ENCODE assay signal across 1 cellular context in genomic region chr11:67463680-67464410, GRCh38.
A peak's percentile ranks its signal among the peaks of the same experiment; 100 is the strongest.
TF ChIP-seq lines count a peak whose summit lies in the region.

No MANE protein-coding gene starts in this region.

TF ChIP-seq in HEK293, 187 proteins besides CTCF, POLR2A, EP300 and RAD21 (continued from another document):
- TF ChIP-seq HIC1 (tag by site-specific recombination; IDR thresholded peaks at IDR 0.05) (peak; percentile 31; the same call in 1 of the 2 replicates), ZNF391 (tag by site-specific recombination; IDR thresholded peaks at IDR 0.05; ENCODE audit: borderline replicate concordance, low read depth) (no peak), GLIS2 (tag by site-specific recombination; IDR thresholded peaks at IDR 0.05) (0 out of 2 replicates have a peak, but pooled peaks have one; percentile 21), ZNF423 (tag by site-specific recombination; IDR thresholded peaks at IDR 0.05) (no peak), EGR2 (tag by site-specific recombination; IDR thresholded peaks at IDR 0.05; ENCODE audit: low read depth) (0 out of 2 replicates have a peak, but pooled peaks have one; percentile 29), ZNF629 (tag by site-specific recombination; IDR thresholded peaks at IDR 0.05) (0 out of 2 replicates have a peak, but pooled peaks have one; percentile 16), ZFP3 (tag by site-specific recombination; IDR thresholded peaks at IDR 0.05; ENCODE audit: low read depth) (no peak), GLI4 (tag by site-specific recombination; IDR thresholded peaks at IDR 0.05) (0 out of 2 replicates have a peak, but pooled peaks have one; percentile 8), ZNF341 (tag by site-specific recombination; IDR thresholded peaks at IDR 0.05; ENCODE audit: low read depth) (peak; percentile 42; the same call in 1 of the 2 replicates), ZBTB20 (tag by site-specific recombination; IDR thresholded peaks at IDR 0.05) (peak; percentile 51)
